ENCODE assay signal across 9 cellular contexts in genomic region chr7:144513332-144513731, GRCh38.
DNase-seq lines count a peak whose midpoint lies in the region; ATAC-seq and TF ChIP-seq lines count a peak whose summit lies in the region.
"Had no signal": no experiment of that assay in that cellular context is flagged by ENCODE, and none has a peak within 500 bp of the region (broad histone marks: within the 10 kb centered on the region; RNA-seq: fewer than 3 reads in every experiment).

No MANE protein-coding gene starts in this region.

- H3K27ac ChIP-seq in PC-9 (no peak overlapping the region), right cardiac atrium (ENCODE audit: low read length) (no peak overlapping the region)

- no peaks in the 10 kb centered on the region for H4K20me1 ChIP-seq in PC-9 (ENCODE audit: insufficient read depth)

- no peak overlapping the region for H2AFZ ChIP-seq in PC-9

- H3F3A ChIP-seq in PC-9 (ENCODE audit: insufficient read depth, low read depth): no peaks in the 10 kb centered on the region

- H3K9me3 ChIP-seq in PC-9 (ENCODE audit: insufficient read depth, low read depth): no peaks in the 10 kb centered on the region
- H3K9me3 ChIP-seq in right cardiac atrium (ENCODE audit: control insufficient read depth, low read length): no peaks in the 10 kb centered on the region

- peaks cover 15 to 17% (median 17%) of the 10 kb centered on the region in 3 donors for H3K4me1 Mint-ChIP-seq in T-cell

- H3K27me3 Mint-ChIP-seq in T-cell: no peaks in the 10 kb centered on the region
- H3K27me3 Mint-ChIP-seq: naive thymus-derived CD8-positive, alpha-beta T cell had no signal

- H3K27ac Mint-ChIP-seq in T-cell: no peak overlapping the region

- no peak overlapping the region for H3K4me3 ChIP-seq in PC-9
- H3K4me3 ChIP-seq in right cardiac atrium (ENCODE audit: low read length): no peak overlapping the region

- CTCF ChIA-PET in PC-9 (lab: Charles Lee): no interaction called here
- CTCF ChIA-PET in T-cell (lab: Charles Lee): no interaction called here

- no peaks in the 10 kb centered on the region for H3K9me2 ChIP-seq in PC-9 (ENCODE audit: insufficient read depth)

- no peaks in the 10 kb centered on the region for H3K79me2 ChIP-seq in PC-9 (ENCODE audit: low read depth)

- H3K4me1 ChIP-seq in PC-9 (replicated peaks; ENCODE audit: insufficient read depth): no peaks in the 10 kb centered on the region
- H3K4me1 ChIP-seq in right cardiac atrium (ENCODE audit: control insufficient read depth, insufficient read depth, low read length): no peaks in the 10 kb centered on the region

- peak; percentile 50; the same call in 1 of the 2 replicates for TF ChIP-seq CTCF in PC-9 (conservative IDR thresholded peaks at IDR 0.05)

- DNase-seq in DMS153 treated with DMSO at 0.1 percent for 48 hours (lab: John Stamatoyannopoulos, UW; ENCODE audit: unreplicated experiment) (peak; percentile 11), PC-9 (no peak), right cardiac atrium (peak in 1 of 3 donors; percentile 50), cortex of kidney (lab: John Stamatoyannopoulos, UW) (no peak), T-cell (no peak), NCI-H446 treated with DMSO at 0.1 percent for 48 hours (lab: John Stamatoyannopoulos, UW) (no peak)

- POLR2A ChIA-PET in PC-9 (lab: Charles Lee; ENCODE audit: unreplicated experiment) (no interaction called here), T-cell (lab: Charles Lee) (no interaction called here)

- H3K27me3 ChIP-seq in PC-9 (ENCODE audit: insufficient read depth, low read depth): no peaks in the 10 kb centered on the region
- H3K27me3 ChIP-seq in right cardiac atrium (ENCODE audit: control insufficient read depth, insufficient read depth): no peaks in the 10 kb centered on the region

- H3K4me2 ChIP-seq in PC-9: no peak overlapping the region

- ATAC-seq in HG03520 (IDR thresholded peaks at IDR 0.05; ENCODE audit: unreplicated experiment): peak; percentile 38
- ATAC-seq in right cardiac atrium: peak; percentile 69 to 84
- no peak for ATAC-seq in T-cell (replicated peaks in 1 of 4)
- no peak for ATAC-seq in GM18909 (IDR thresholded peaks at IDR 0.05; ENCODE audit: poor library complexity, unreplicated experiment)
- ATAC-seq: naive thymus-derived CD8-positive, alpha-beta T cell had no signal

- no TSS peak for BruUV-seq in PC-9 (replicated peaks; lab: Mats Ljungman, UMichigan)

- no peaks in the 10 kb centered on the region for H3K9me3 Mint-ChIP-seq in T-cell
- H3K9me3 Mint-ChIP-seq: naive thymus-derived CD8-positive, alpha-beta T cell had no signal

- peaks cover 15% of the 10 kb centered on the region for H3K36me3 Mint-ChIP-seq in T-cell

- no peaks in the 10 kb centered on the region for H3K36me3 ChIP-seq in PC-9 (ENCODE audit: low read depth)

- no peak overlapping the region for H3K4me3 Mint-ChIP-seq in T-cell
- H3K4me3 Mint-ChIP-seq: naive thymus-derived CD8-positive, alpha-beta T cell had no signal

- 8% methylated on average over 2 of the region's 2 CpGs for WGBS in right cardiac atrium

- intact Hi-C loops in PC-9 (cut with micrococcal nuclease; ENCODE audit: unreplicated experiment): no loop called here
- intact Hi-C loops in right cardiac atrium (cut with DNase I): no loop called here

Comparison
In these comparisons a context has a peak if more than half of its experiments do, and no peak if none do; other contexts are left out.
1. ATAC-seq: peak in HG03520 (single experiment) and right cardiac atrium (2 of 2); none in T-cell (0 of 4) and GM18909 (single experiment).